8 cellular contexts compared by ENCODE assay signal in the genomic region with DNA sequence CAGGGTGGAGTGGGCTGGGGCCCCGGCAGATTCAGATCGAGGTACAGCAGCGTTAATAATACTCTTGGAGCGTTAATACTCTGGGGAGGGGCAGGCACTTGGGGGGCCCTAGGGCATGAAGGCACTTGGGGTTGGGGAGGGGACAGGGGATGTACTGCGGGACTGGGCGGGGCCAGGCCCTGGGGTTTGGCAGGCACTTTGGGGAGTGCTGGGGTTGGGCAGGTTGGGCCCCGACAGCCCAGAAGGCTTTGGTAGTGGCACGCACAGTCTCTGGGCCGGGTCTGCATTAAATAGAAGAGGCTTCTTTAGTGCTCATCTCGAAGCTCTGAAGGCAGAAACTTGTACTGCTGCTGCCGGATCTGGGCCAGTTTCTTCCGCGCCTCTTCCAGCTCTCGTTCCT.
A peak's percentile ranks its signal among the peaks of the same experiment; 100 is the strongest.
DNase-seq lines count a peak whose midpoint lies in the region; TF ChIP-seq lines count a peak whose summit lies in the region.
"Had no signal": no experiment of that assay in that cellular context is flagged by ENCODE, and none has a peak within 500 bp of the region (broad histone marks: within the 10 kb centered on the region; RNA-seq: fewer than 3 reads in every experiment).

No MANE protein-coding gene starts in this region.

- CTCF ChIA-PET in RWPE1 (lab: Yijun Ruan, JAX), result interaction anchor here (0.7 to 2.4 kb wide), 5 partner anchors 9 to 427 kb away, joined by 3 to 10 read pairs (median 6); a partner anchor contains a TSS

- POLR2A ChIA-PET in RWPE1 (lab: Yijun Ruan, JAX; ENCODE audit: low non-redundant PET), result no interaction called here

- H3K36me3 ChIP-seq in muscle layer of duodenum (ENCODE audit: control insufficient read depth in 1 of 2, insufficient read depth in 2 of 2, low read length in 2 of 2), result peaks cover 59 to 62% of the 10 kb centered on the region in 2 donors

- H3K4me3 ChIP-seq in muscle layer of duodenum (ENCODE audit: low read depth in 1 of 2, low read length in 2 of 2), result no peak overlapping the region

- TF ChIP-seq CTCF in RWPE1 (conservative IDR thresholded peaks at IDR 0.05; ENCODE audit: low read depth), result no peak

- no peaks in the 10 kb centered on the region for H3K9me3 ChIP-seq in muscle layer of duodenum (ENCODE audit: control insufficient read depth in 1 of 2, low read length in 2 of 2)

- no peaks in the 10 kb centered on the region for H3K27me3 ChIP-seq in muscle layer of duodenum (ENCODE audit: low read depth, low read length)

- H3K4me1 ChIP-seq in muscle layer of duodenum (ENCODE audit: control insufficient read depth in 1 of 2, insufficient read depth in 2 of 2, low read length in 2 of 2), result peaks cover 0 to 4% of the 10 kb centered on the region in 2 donors

- H3K27ac ChIP-seq in RWPE1 (peak overlapping the region; percentile 45), muscle layer of duodenum (ENCODE audit: low read length) (peak overlapping the region; percentile 67)

- DNase-seq in RWPE1 (ENCODE audit: low spot score), result no peak
- no peak for DNase-seq in activated naive CD4-positive, alpha-beta T cell treated with Interleukin-2 at 50 U/mL for 16 hours
- no peak for DNase-seq in DMS 273 (lab: John Stamatoyannopoulos, UW; ENCODE audit: unreplicated experiment)
- DNase-seq: activated CD8-positive, alpha-beta memory T cell treated with anti-CD3 and anti-CD28 coated beads for 24 hours; amygdala; H9; NCI-H748 treated with DMSO at 0.1 percent for 48 hours had no signal
